In the genomic region with DNA sequence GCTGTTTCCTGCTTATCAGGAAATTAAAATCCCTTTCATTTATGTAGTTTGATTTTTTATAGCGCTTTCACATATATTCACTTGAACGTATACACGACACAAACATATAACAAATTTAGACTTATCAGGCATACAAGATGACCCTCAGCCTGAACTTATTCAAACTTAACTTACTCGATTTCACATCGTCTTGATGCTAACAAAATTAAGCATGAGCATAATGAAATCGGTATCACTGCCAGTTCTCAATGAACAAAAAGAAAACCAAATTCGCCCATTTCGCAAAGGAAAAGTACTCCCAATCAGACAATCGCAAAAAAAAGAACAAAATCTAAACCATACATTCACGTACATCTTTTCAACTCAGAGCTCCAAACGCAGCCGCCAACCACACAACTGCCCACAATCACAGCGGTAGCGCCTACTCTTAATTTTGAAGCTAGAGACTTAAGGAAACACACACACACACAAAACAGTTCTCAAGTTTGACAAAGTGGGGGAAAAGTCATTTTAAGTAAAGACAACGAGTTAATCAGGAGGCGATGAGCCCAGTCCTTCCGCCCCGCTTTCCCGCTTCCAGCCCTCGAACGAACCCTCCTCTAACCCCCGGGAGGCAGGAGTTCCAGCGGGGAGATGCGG, we compare ENCODE assay signal across 9 cellular contexts. TPM values are rescaled to one million over a fixed set of nuclear protein-coding genes. Genes with fewer than 3 reads are reported as not detected.
DNase-seq lines count a peak whose midpoint lies in the region; ATAC-seq and TF ChIP-seq lines count a peak whose summit lies in the region.
"Had no signal": no experiment of that assay in that cellular context is flagged by ENCODE, and none has a peak within 500 bp of the region (broad histone marks: within the 10 kb centered on the region; RNA-seq: fewer than 3 reads in every experiment).

No MANE protein-coding gene starts in this region.

- intact Hi-C loops in mucosa of descending colon (cut with DNase I, micrococcal nuclease), result loop anchor here in 1 of 2 donors (5.0 kb wide), 1 partner anchor 52 kb away; no protein-coding TSS in a partner anchor

- H3K4me3 ChIP-seq in iPS-11a (ENCODE audit: low read depth, low read length) (peak overlapping the region; percentile 97), mucosa of descending colon (no peak overlapping the region)

- peaks cover 13% of the 10 kb centered on the region for H3K4me1 Mint-ChIP-seq in activated T-cell treated with anti-CD3 and anti-CD28 coated beads, Interleukin-2, amount 50 U/mL, for 4 hours (ENCODE audit: low read depth)

- no peak for TF ChIP-seq CTCF in mucosa of descending colon (IDR thresholded peaks at IDR 0.05)

- ATAC-seq in activated T-cell treated with anti-CD3 and anti-CD28 coated beads, Interleukin-2, amount 50 U/mL, for 4 hours, result peak in 1 of 2 donors; percentile 7
- ATAC-seq in mucosa of descending colon, result no peak
- no peak for ATAC-seq in GM19397 (IDR thresholded peaks at IDR 0.05; ENCODE audit: unreplicated experiment)

- POLR2A ChIA-PET in HEK293T (lab: Yijun Ruan, JAX), result interaction anchor here (0.6 to 1.1 kb wide), 2 partner anchors 8 to 9 kb away, joined by 4 read pairs; no protein-coding TSS in a partner anchor

- H3K36me3 Mint-ChIP-seq in activated T-cell treated with anti-CD3 and anti-CD28 coated beads, Interleukin-2, amount 50 U/mL, for 4 hours (ENCODE audit: insufficient read depth), result no peaks in the 10 kb centered on the region

- H3K27me3 Mint-ChIP-seq in activated T-cell treated with anti-CD3 and anti-CD28 coated beads, Interleukin-2, amount 50 U/mL, for 4 hours (ENCODE audit: low read depth), result peaks cover 62% of the 10 kb centered on the region

- H3K4me3 Mint-ChIP-seq in activated T-cell treated with anti-CD3 and anti-CD28 coated beads, Interleukin-2, amount 50 U/mL, for 4 hours, result peak overlapping the region; percentile 65

- CTCF ChIA-PET in HEK293T (lab: Yijun Ruan, JAX), result interaction anchor here (1.1 kb wide), 1 partner anchor 71 kb away, joined by 4 read pairs; the partner anchor contains the start of gene ADAM11

- H3K36me3 ChIP-seq in mucosa of descending colon (ENCODE audit: low read depth), result no peaks in the 10 kb centered on the region

- H3K9me3 Mint-ChIP-seq in activated T-cell treated with anti-CD3 and anti-CD28 coated beads, Interleukin-2, amount 50 U/mL, for 4 hours, result no peaks in the 10 kb centered on the region

- DNase-seq in AG08395 (ENCODE audit: low spot score) (peak; percentile 40), HEK293T (ENCODE audit: extremely low spot score) (no peak), mucosa of descending colon (no peak), ecto neural progenitor cell (ENCODE audit: low spot score) (no peak)
- no peak for DNase-seq in activated T-cell treated with anti-CD3 and anti-CD28 coated beads, Interleukin-2, amount 50 U/mL, for 4 hours
- DNase-seq in stimulated activated naive CD4-positive, alpha-beta T cell treated with Interleukin-2 at 50 U/mL for 16 hours (lab: John Stamatoyannopoulos, UW), result peak; percentile 3

- H3K9me3 ChIP-seq in mucosa of descending colon, result no peaks in the 10 kb centered on the region

- H3K4me1 ChIP-seq in mucosa of descending colon (ENCODE audit: low read depth), result peaks cover 12% of the 10 kb centered on the region

TF ChIP-seq in HEK293T, 16 proteins besides CTCF, POLR2A, EP300 and RAD21:
- TF ChIP-seq FOXM1 (IDR thresholded peaks at IDR 0.05; ENCODE audit: borderline replicate concordance), result no peak
- no peak for TF ChIP-seq BHLHE40 (IDR thresholded peaks at IDR 0.05; ENCODE audit: borderline replicate concordance)
- TF ChIP-seq L3MBTL2 (conservative IDR thresholded peaks at IDR 0.05), result peak; percentile 69
TF ChIP-seq in HEK293T: peak in this region for 1.

RNA-seq across cellular contexts. Expression of gene GJC1, which starts 1.0 kb away (rescaled TPM):
- 1 to 10 TPM; 3.0 to 4.6 (median 3.8) TPM for total RNA-seq in activated T-cell treated with anti-CD3 and anti-CD28 coated beads, Interleukin-2, amount 50 U/mL, for 4 hours
- total RNA-seq in mucosa of descending colon, result 100 to 1,000 TPM in 1 of 3 donors, 1 to 10 TPM in 2; 2.2 to 140 (median 5.7) TPM

RNA-seq across cellular contexts. Expression of gene HIGD1B, which starts 18.6 kb away (rescaled TPM):
- not detected for total RNA-seq in activated T-cell treated with anti-CD3 and anti-CD28 coated beads, Interleukin-2, amount 50 U/mL, for 4 hours
- 1 to 10 TPM in 1 of 3 donors, not detected in 2; 1.6 TPM for total RNA-seq in mucosa of descending colon
- total RNA-seq: liver had no signal

Comparison
In these comparisons a context has a peak if more than half of its experiments do, and no peak if none do; other contexts are left out.
1. DNase-seq: peak in AG08395 (single experiment) and stimulated activated naive CD4-positive, alpha-beta T cell treated with Interleukin-2 at 50 U/mL for 16 hours (single experiment); none in HEK293T (single experiment), activated T-cell treated with anti-CD3 and anti-CD28 coated beads, Interleukin-2, amount 50 U/mL, for 4 hours (single experiment), mucosa of descending colon (0 of 3) and ecto neural progenitor cell (single experiment).